1 cellular context compared by ENCODE assay signal in genomic region chr2:25301453-25302352, GRCh38.
TF ChIP-seq lines count a peak whose summit lies in the region.

No MANE protein-coding gene starts in this region.

TF ChIP-seq in GM12878, 131 proteins besides CTCF, POLR2A, EP300 and RAD21 (continued from another document):
- TF ChIP-seq BCLAF1 (IDR thresholded peaks at IDR 0.05) (no peak), PBX3 (IDR thresholded peaks at IDR 0.05; ENCODE audit: insufficient replicate concordance, low read depth, low read length) (peak; percentile 68), USF2 (IDR thresholded peaks at IDR 0.05; ENCODE audit: borderline replicate concordance, low read depth, low read length) (no peak), ZSCAN29 (IDR thresholded peaks at IDR 0.05) (no peak), SP1 (IDR thresholded peaks at IDR 0.05; ENCODE audit: low read depth, low read length) (peak; percentile 84), MEF2A (IDR thresholded peaks at IDR 0.05; ENCODE audit: insufficient read depth, low read depth, low read length) (peak; percentile 82), ZNF687 (IDR thresholded peaks at IDR 0.05) (peak; percentile 52; the same call in 1 of the 2 replicates), FOS (IDR thresholded peaks at IDR 0.05; ENCODE audit: borderline replicate concordance, extremely low read depth, insufficient read length) (no peak), ZZZ3 (IDR thresholded peaks at IDR 0.05; ENCODE audit: control insufficient read depth, insufficient read length, low read depth) (no peak)
